ENCODE assay signal across 8 cellular contexts in the genomic region with DNA sequence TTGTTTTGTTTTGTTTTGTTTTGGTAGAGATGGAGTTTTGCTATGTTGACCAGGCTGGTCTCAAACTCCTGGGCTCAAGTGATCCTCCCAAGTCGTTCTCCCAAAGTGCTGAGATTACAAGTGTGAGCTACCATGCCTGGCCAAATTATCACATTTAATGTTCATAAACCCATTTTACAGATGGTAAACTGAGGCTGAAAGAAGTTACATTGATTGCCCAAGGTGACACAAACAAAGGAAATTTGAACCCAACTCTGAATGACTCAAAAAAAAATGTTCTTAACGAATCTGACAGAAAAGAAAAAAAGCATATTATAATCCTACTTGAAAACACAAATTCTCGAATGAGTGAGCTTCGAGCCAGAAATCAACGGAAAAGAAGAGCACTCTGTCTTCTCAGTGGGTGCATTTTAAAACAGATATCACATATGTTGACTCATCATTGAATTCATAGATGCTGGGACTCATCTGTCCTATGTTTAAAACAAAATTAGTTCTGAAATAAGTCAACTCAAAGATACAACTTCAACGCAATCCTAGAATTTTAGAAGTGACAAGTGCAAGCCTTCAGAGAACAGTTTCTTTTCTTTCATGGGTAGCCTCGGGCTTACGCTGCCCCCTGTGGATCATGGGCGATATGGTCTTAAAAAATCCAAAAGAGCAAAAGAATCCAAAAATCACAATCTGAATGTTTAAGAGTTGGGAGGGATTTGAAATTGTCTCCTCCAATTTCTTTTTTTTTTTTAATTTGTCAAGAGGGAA. TPM values are rescaled to one million over a fixed set of nuclear protein-coding genes. Genes with fewer than 3 reads are reported as not detected.
DNase-seq lines count a peak whose midpoint lies in the region; ATAC-seq and TF ChIP-seq lines count a peak whose summit lies in the region.

No MANE protein-coding gene starts in this region.

- H3K9me3 ChIP-seq in suprapubic skin = no peaks in the 10 kb centered on the region

- H3K4me1 ChIP-seq in foreskin keratinocyte (no peaks in the 10 kb centered on the region), suprapubic skin (no peaks in the 10 kb centered on the region)

- H3K36me3 ChIP-seq in suprapubic skin = no peaks in the 10 kb centered on the region

- TF ChIP-seq CTCF in 22Rv1 (IDR thresholded peaks at IDR 0.05) = peak; percentile 76
- peak; percentile 32 for TF ChIP-seq CTCF in GM12801 (IDR thresholded peaks at IDR 0.05; ENCODE audit: extremely low read depth, insufficient read length)
- peak; percentile 8 for TF ChIP-seq CTCF in foreskin keratinocyte (conservative IDR thresholded peaks at IDR 0.05)
- no peak for TF ChIP-seq CTCF in suprapubic skin (IDR thresholded peaks at IDR 0.05)

- no peak for TF ChIP-seq EP300 in Ishikawa (IDR thresholded peaks at IDR 0.05; ENCODE audit: borderline replicate concordance)
- no peak for TF ChIP-seq EP300 in suprapubic skin (IDR thresholded peaks at IDR 0.05)

- no peak for ATAC-seq in foreskin keratinocyte

- DNase-seq in activated CD8-positive, alpha-beta memory T cell treated with anti-CD3 and anti-CD28 coated beads for 24 hours = peak; percentile 78
- DNase-seq in foreskin keratinocyte = no peak
- peak; percentile 70 for DNase-seq in stimulated activated CD4-positive, alpha-beta T cell treated with anti-CD3 and anti-CD28 coated beads, Interleukin-15, amount 100 ng/mL, for 24 hours
- no peak for DNase-seq in suprapubic skin (ENCODE audit: low spot score in 2 of 2)
- DNase-seq in NCI-H1105 treated with DMSO at 0.1 percent for 48 hours (lab: John Stamatoyannopoulos, UW) = no peak

- no peak overlapping the region for H3K4me3 ChIP-seq in suprapubic skin

- TF ChIP-seq RAD21 in Ishikawa (IDR thresholded peaks at IDR 0.05; ENCODE audit: low read depth) = peak; percentile 24; the same call in 1 of the 2 replicates

- H3K27ac ChIP-seq in 22Rv1 (no peak overlapping the region), foreskin keratinocyte (no peak overlapping the region), suprapubic skin (no peak overlapping the region)

- H3K27me3 ChIP-seq in foreskin keratinocyte (no peaks in the 10 kb centered on the region), suprapubic skin (no peaks in the 10 kb centered on the region)

- 60% methylated on average over 9 of the region's 9 CpGs for WGBS in suprapubic skin

- TF ChIP-seq POLR2A in suprapubic skin (IDR thresholded peaks at IDR 0.05) = no peak

TF ChIP-seq in Ishikawa, 13 proteins besides CTCF, POLR2A, EP300 and RAD21:
- TF ChIP-seq TCF12 (IDR thresholded peaks at IDR 0.05; ENCODE audit: low read depth) = no peak
- TF ChIP-seq YY1 (IDR thresholded peaks at IDR 0.05; ENCODE audit: low read depth) = no peak
- no peak for TF ChIP-seq USF1 (IDR thresholded peaks at IDR 0.05)
- no peak for TF ChIP-seq CREB1 (IDR thresholded peaks at IDR 0.05; ENCODE audit: low read depth)
- no peak for TF ChIP-seq REST (IDR thresholded peaks at IDR 0.05; ENCODE audit: low read depth)
- TF ChIP-seq MAX (IDR thresholded peaks at IDR 0.05) = no peak
- TF ChIP-seq NFIC (IDR thresholded peaks at IDR 0.05) = no peak
- no peak for TF ChIP-seq TEAD4 (IDR thresholded peaks at IDR 0.05)

RNA-seq across cellular contexts. Expression of gene TIMD4, which starts 28.4 kb away (rescaled TPM):
- not detected in 2 replicates for total RNA-seq in foreskin keratinocyte
- not detected in 2 replicates for polyA plus RNA-seq in foreskin keratinocyte
- total RNA-seq in suprapubic skin = under 1 TPM in 1 of 4 donors, not detected in 3; 0.76 TPM

Comparison
In these comparisons a context has a peak if more than half of its experiments do, and no peak if none do; other contexts are left out.
1. CTCF ChIP-seq: peak in 22Rv1 (single experiment), GM12801 (single experiment) and foreskin keratinocyte (single experiment); none in suprapubic skin (0 of 2).
2. DNase-seq: peak in activated CD8-positive, alpha-beta memory T cell treated with anti-CD3 and anti-CD28 coated beads for 24 hours (single experiment) and stimulated activated CD4-positive, alpha-beta T cell treated with anti-CD3 and anti-CD28 coated beads, Interleukin-15, amount 100 ng/mL, for 24 hours (single experiment); none in foreskin keratinocyte (0 of 2), suprapubic skin (0 of 2) and NCI-H1105 treated with DMSO at 0.1 percent for 48 hours (single experiment).